In genomic region chr2:46848446-46848845, GRCh38 we compare ENCODE assay signal across 11 cellular contexts.
DNase-seq lines count a peak whose midpoint lies in the region; ATAC-seq and TF ChIP-seq lines count a peak whose summit lies in the region.
"Had no signal": no experiment of that assay in that cellular context is flagged by ENCODE, and none has a peak within 500 bp of the region (broad histone marks: within the 10 kb centered on the region; RNA-seq: fewer than 3 reads in every experiment).

No MANE protein-coding gene starts in this region.

- intact Hi-C loops in heart left ventricle (cut with DNase I) (loop anchor here in 6 of 10 donors (1.0 to 5.0 kb wide), 2 partner anchors 34 to 36 kb away; no protein-coding TSS in a partner anchor), left cardiac atrium (cut with DNase I) (no loop called here), vagina (cut with DNase I) (loop anchor here (2.0 kb wide), 1 partner anchor 34 kb away; no protein-coding TSS in a partner anchor)

- H3K27me3 ChIP-seq in heart left ventricle: no peaks in the 10 kb centered on the region
- no peaks in the 10 kb centered on the region for H3K27me3 ChIP-seq in muscle layer of colon (ENCODE audit: control insufficient read depth in 1 of 2, insufficient read depth in 2 of 2, low read length in 2 of 2)
- H3K27me3 ChIP-seq in vagina: no peaks in the 10 kb centered on the region
- H3K27me3 ChIP-seq in BE2C: no peaks in the 10 kb centered on the region

- WGBS in heart left ventricle, 4 donors: 23 to 38% (median 32%) methylated on average over 4 to 6 of the region's 6 CpGs

- peak in 1 of 5 donors; percentile 53 for DNase-seq in heart left ventricle
- no peak for DNase-seq in left cardiac atrium
- peak; percentile 37 to 38 for DNase-seq in cardiac fibroblast (ENCODE audit: low read depth in 2 of 2)
- no peak for DNase-seq in vagina (ENCODE audit: extremely low spot score in 2 of 2)
- no peak for DNase-seq in RPMI8226
- no peak for DNase-seq in BE2C
- DNase-seq in NCI-H146 treated with DMSO at 0.1 percent for 48 hours (lab: John Stamatoyannopoulos, UW; ENCODE audit: unreplicated experiment): no peak
- DNase-seq: activated naive CD8-positive, alpha-beta T cell treated with anti-CD3 and anti-CD28 coated beads for 36 hours; CD8-positive, alpha-beta memory T cell had no signal

- TF ChIP-seq CTCF in heart left ventricle (IDR thresholded peaks at IDR 0.05): no peak
- TF ChIP-seq CTCF in cardiac fibroblast (IDR thresholded peaks at IDR 0.05; ENCODE audit: low read depth, low read length): no peak
- no peak for TF ChIP-seq CTCF in vagina (IDR thresholded peaks at IDR 0.05)
- TF ChIP-seq CTCF in BE2C (IDR thresholded peaks at IDR 0.05; ENCODE audit: low read depth, low read length): no peak

- peak overlapping the region; percentile 36 for H3K9ac ChIP-seq in muscle layer of colon (ENCODE audit: low read length)

- no peak for ATAC-seq in heart left ventricle
- ATAC-seq in left cardiac atrium: no peak

- TF ChIP-seq POLR2A in heart left ventricle (IDR thresholded peaks at IDR 0.05) (no peak), vagina (IDR thresholded peaks at IDR 0.05) (no peak)

- H3K4me1 ChIP-seq in heart left ventricle: peaks cover 32 to 63% (median 58%) of the 10 kb centered on the region in 12 donors
- peaks cover 73% of the 10 kb centered on the region for H3K4me1 ChIP-seq in muscle layer of colon (ENCODE audit: insufficient read depth, low read length)
- H3K4me1 ChIP-seq in vagina: peaks cover 61% of the 10 kb centered on the region
- peaks cover 40% of the 10 kb centered on the region for H3K4me1 ChIP-seq in BE2C

- H3K9me3 ChIP-seq in heart left ventricle (peaks cover 0 to 7% (median 0%) of the 10 kb centered on the region in 12 donors), muscle layer of colon (ENCODE audit: low read length) (no peaks in the 10 kb centered on the region), vagina (no peaks in the 10 kb centered on the region), BE2C (no peaks in the 10 kb centered on the region)
- H3K9me3 ChIP-seq: neutrophil had no signal

- H3K4me3 ChIP-seq in heart left ventricle (no peak overlapping the region), cardiac fibroblast (replicated peaks in 1 of 2; ENCODE audit: low read depth in 2 of 2, low read length in 2 of 2) (no peak overlapping the region), muscle layer of colon (ENCODE audit: low read depth in 1 of 2, low read length in 2 of 2) (peak overlapping the region in 1 of 2 donors; percentile 19), vagina (no peak overlapping the region), BE2C (ENCODE audit: low read depth, low read length) (no peak overlapping the region)

- H3K27ac ChIP-seq in heart left ventricle (peak overlapping the region; percentile 80 to 98 (median 92)), muscle layer of colon (ENCODE audit: low read depth, low read length) (peak overlapping the region; percentile 78), vagina (peak overlapping the region; percentile 89)
- H3K27ac ChIP-seq: neutrophil had no signal

- H3K36me3 ChIP-seq in heart left ventricle (no peaks in the 10 kb centered on the region), muscle layer of colon (ENCODE audit: insufficient read depth, low read length) (no peaks in the 10 kb centered on the region), vagina (no peaks in the 10 kb centered on the region), BE2C (no peaks in the 10 kb centered on the region)
- H3K36me3 ChIP-seq: neutrophil had no signal

Comparison
In these comparisons a context has a peak if more than half of its experiments do, and no peak if none do; other contexts are left out.
1. intact Hi-C loops: an anchor here in heart left ventricle (1.0 to 5.0 kb wide) and vagina (2.0 kb wide); none called in left cardiac atrium.
2. DNase-seq: peak in cardiac fibroblast (2 of 2); none in left cardiac atrium (single experiment), vagina (0 of 2), RPMI8226 (single experiment), BE2C (single experiment) and NCI-H146 treated with DMSO at 0.1 percent for 48 hours (single experiment).
3. Peak in every context shown above with its lines, with median percentiles within 50 percentile points of each other: H3K27ac ChIP-seq.